In the genomic region with DNA sequence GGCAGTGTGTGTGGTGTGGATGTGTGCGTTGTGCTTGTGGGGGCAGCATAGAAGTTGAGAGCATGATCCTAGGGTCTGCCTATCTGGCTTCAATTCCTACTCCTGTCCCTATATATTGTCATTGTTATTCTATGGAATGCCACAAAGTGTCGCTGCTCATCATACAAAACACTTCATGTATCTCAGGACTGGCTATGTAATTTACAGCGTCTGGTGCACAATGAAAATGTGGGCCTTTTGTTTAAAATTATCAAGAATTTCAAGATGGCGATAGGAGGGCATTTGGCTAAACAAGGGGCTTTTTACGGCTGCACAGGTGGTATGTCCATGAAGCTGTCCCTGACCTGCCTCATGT, we compare ENCODE assay signal across 10 cellular contexts. TPM values are rescaled to one million over a fixed set of nuclear protein-coding genes. Genes with fewer than 3 reads are reported as not detected.
DNase-seq lines count a peak whose midpoint lies in the region; ATAC-seq lines count a peak whose summit lies in the region.
"Had no signal": no experiment of that assay in that cellular context is flagged by ENCODE, and none has a peak within 500 bp of the region (broad histone marks: within the 10 kb centered on the region; RNA-seq: fewer than 3 reads in every experiment).

No MANE protein-coding gene starts in this region.

- ATAC-seq in GM21576 (IDR thresholded peaks at IDR 0.05; ENCODE audit: unreplicated experiment) (peak; percentile 65), GM19455 (IDR thresholded peaks at IDR 0.05; ENCODE audit: unreplicated experiment) (no peak)

- peak; percentile 7 for DNase-seq in DMS153 treated with DMSO at 0.1 percent for 48 hours (lab: John Stamatoyannopoulos, UW; ENCODE audit: unreplicated experiment)
- peak; percentile 78 for DNase-seq in NCI-H146 (lab: John Stamatoyannopoulos, UW)
- DNase-seq in dermis blood vessel endothelial cell = peak; percentile 44
- DNase-seq in activated CD4-positive, alpha-beta T cell treated with anti-CD3 and anti-CD28 coated beads for 1 hour = no peak
- DNase-seq in activated CD8-positive, alpha-beta memory T cell treated with anti-CD3 and anti-CD28 coated beads, Interleukin-2, amount 50 U/mL, for 48 hours = no peak
- DNase-seq in iPS-NIHi11 (ENCODE audit: low spot score) = no peak
- DNase-seq: naive B cell had no signal

RNA-seq across cellular contexts. Expression of a gene that starts 3.4 kb away (rescaled TPM):
- not detected in 2 replicates for total RNA-seq in dermis blood vessel endothelial cell
- total RNA-seq: H1 had no signal

RNA-seq across cellular contexts. Expression of a gene that starts 16.8 kb away (rescaled TPM):
- not detected in 2 replicates for total RNA-seq in dermis blood vessel endothelial cell
- total RNA-seq: H1 had no signal

RNA-seq across cellular contexts. Expression of a gene that starts 58.2 kb away (rescaled TPM):
- not detected in 2 replicates for total RNA-seq in dermis blood vessel endothelial cell

Comparison
In these comparisons a context has a peak if more than half of its experiments do, and no peak if none do; other contexts are left out.
1. DNase-seq: peak in DMS153 treated with DMSO at 0.1 percent for 48 hours (single experiment), NCI-H146 (single experiment) and dermis blood vessel endothelial cell (single experiment); none in activated CD4-positive, alpha-beta T cell treated with anti-CD3 and anti-CD28 coated beads for 1 hour (single experiment), activated CD8-positive, alpha-beta memory T cell treated with anti-CD3 and anti-CD28 coated beads, Interleukin-2, amount 50 U/mL, for 48 hours (single experiment) and iPS-NIHi11 (single experiment).